8 cellular contexts compared by ENCODE assay signal in genomic region chr1:182143825-182144661, GRCh38.
DNase-seq lines count a peak whose midpoint lies in the region; ATAC-seq and TF ChIP-seq lines count a peak whose summit lies in the region.

No MANE protein-coding gene starts in this region.

- H3K4me3 ChIP-seq in AG04449 (ENCODE audit: low read depth, low read length) (no peak overlapping the region), HUES64 (ENCODE audit: low read length) (no peak overlapping the region), stomach (peak overlapping the region in 1 of 4 donors; percentile 10), A673 (ENCODE audit: low read depth, low read length, poor library complexity, severe bottlenecking) (no peak overlapping the region)

- TF ChIP-seq POLR2A in stomach (IDR thresholded peaks at IDR 0.05): no peak

- no peak overlapping the region for H3K27ac ChIP-seq in HUES64 (ENCODE audit: low read depth, low read length)
- H3K27ac ChIP-seq in stomach: peak overlapping the region; percentile 83 to 99 (median 97)
- no peak overlapping the region for H3K27ac ChIP-seq in A673 (ENCODE audit: low read depth, low read length, poor library complexity, severe bottlenecking)

- no TSS peak for BruUV-seq in A673 (replicated peaks; lab: Mats Ljungman, UMichigan)

- ATAC-seq in GM21717 (IDR thresholded peaks at IDR 0.05; ENCODE audit: unreplicated experiment): no peak

- CTCF ChIA-PET in AG04449 (lab: Yijun Ruan, JAX) (interaction anchor here (0.6 to 8.4 kb wide), 53 partner anchors 9 to 667 kb away, joined by 3 to 504 read pairs (median 5); partner anchors contain the start of genes GLUL, RNASEL and TEDDM1), A673 (lab: Charles Lee) (interaction anchor here (1.1 to 2.5 kb wide), 4 partner anchors 31 to 640 kb away, joined by 3 to 39 read pairs (median 6); no protein-coding TSS in a partner anchor)

- peak; percentile 37 for DNase-seq in AG04449 (ENCODE audit: low read depth, low spot score)
- DNase-seq in brain pericyte (ENCODE audit: low read depth, low spot score): peak; percentile 20
- DNase-seq in kidney glomerular epithelial cell (lab: John Stamatoyannopoulos, UW): peak; percentile 91
- DNase-seq in stomach: peak; percentile 82
- DNase-seq in A673 (ENCODE audit: low spot score): no peak
- no peak for DNase-seq in activated effector memory CD4-positive, alpha-beta T cell treated with Interleukin-2 at 50 U/mL for 16 hours

- TF ChIP-seq CTCF in AG04449 (IDR thresholded peaks at IDR 0.05; ENCODE audit: insufficient read depth, low read length, missing control alignments): no peak
- TF ChIP-seq CTCF in stomach (IDR thresholded peaks at IDR 0.05): peak in 1 of 7 experiments; percentile 12
- TF ChIP-seq CTCF in A673 (conservative IDR thresholded peaks at IDR 0.05; ENCODE audit: low read depth, low read length): no peak

- H3K9me3 ChIP-seq in HUES64 (ENCODE audit: insufficient read depth, low read depth, low read length) (no peaks in the 10 kb centered on the region), stomach (no peaks in the 10 kb centered on the region), A673 (ENCODE audit: low read depth, low read length, poor library complexity, severe bottlenecking) (no peaks in the 10 kb centered on the region)

- intact Hi-C loops in stomach (cut with DNase I; ENCODE audit: low total_unique reads) (no loop called here), A673 (cut with micrococcal nuclease; ENCODE audit: unreplicated experiment) (loop anchor here (1.0 kb wide), 1 partner anchor 252 kb away; no protein-coding TSS in a partner anchor)

- peak; percentile 79 for TF ChIP-seq EP300 in stomach (IDR thresholded peaks at IDR 0.05)

- H3K27me3 ChIP-seq in HUES64 (ENCODE audit: insufficient read depth, low read length): no peaks in the 10 kb centered on the region
- H3K27me3 ChIP-seq in stomach: no peaks in the 10 kb centered on the region
- peaks cover 1% of the 10 kb centered on the region for H3K27me3 ChIP-seq in A673 (replicated peaks; ENCODE audit: insufficient read depth, low read depth, low read length, poor library complexity)

- 46% methylated on average over 7 of the region's 8 CpGs for WGBS in HUES64
- WGBS in stomach, 5 donors: 8 to 19% (median 14%) methylated on average over 8 of the region's 8 CpGs

- H3K4me1 ChIP-seq in HUES64 (ENCODE audit: insufficient read depth, low read length): peaks cover 12% of the 10 kb centered on the region; the same call in 1 of the 2 replicates
- H3K4me1 ChIP-seq in stomach: peaks cover 40 to 63% (median 57%) of the 10 kb centered on the region in 4 donors
- no peaks in the 10 kb centered on the region for H3K4me1 ChIP-seq in A673 (ENCODE audit: insufficient read depth, low read length, poor library complexity, severe bottlenecking)

- POLR2A ChIA-PET in AG04449 (lab: Yijun Ruan, JAX): interaction anchor here (1.5 to 3.5 kb wide), 3 partner anchors 146 to 248 kb away, joined by 5 to 31 read pairs (median 10); partner anchors contain the start of gene GLUL
- POLR2A ChIA-PET in A673 (lab: Charles Lee; ENCODE audit: low non-redundant PET): interaction anchor here (0.6 kb wide), 2 partner anchors 153 to 495 kb away, joined by 5 to 7 read pairs; no protein-coding TSS in a partner anchor

- H3K36me3 ChIP-seq in HUES64 (ENCODE audit: insufficient read depth, low read length): no peaks in the 10 kb centered on the region
- no peaks in the 10 kb centered on the region for H3K36me3 ChIP-seq in stomach
- no peaks in the 10 kb centered on the region for H3K36me3 ChIP-seq in A673 (ENCODE audit: insufficient read depth, low read length, poor library complexity, severe bottlenecking)

- peak overlapping the region; percentile 28; the same call in 1 of the 2 replicates for H3K9ac ChIP-seq in HUES64 (ENCODE audit: low read depth, low read length)

Comparison
In these comparisons a context has a peak if more than half of its experiments do, and no peak if none do; other contexts are left out.
1. DNase-seq: peak in AG04449 (single experiment), brain pericyte (single experiment), kidney glomerular epithelial cell (single experiment) and stomach (single experiment); none in A673 (single experiment) and activated effector memory CD4-positive, alpha-beta T cell treated with Interleukin-2 at 50 U/mL for 16 hours (single experiment).
2. H3K27ac ChIP-seq: peak in stomach (5 of 5); none in HUES64 (single experiment) and A673 (single experiment).